8 cellular contexts compared by ENCODE assay signal in genomic region chr10:102420443-102420809, GRCh38. TPM values are rescaled to one million over a fixed set of nuclear protein-coding genes. Genes with fewer than 3 reads are reported as not detected.
DNase-seq lines count a peak whose midpoint lies in the region; ATAC-seq and TF ChIP-seq lines count a peak whose summit lies in the region.

No MANE protein-coding gene starts in this region.

- no peak for DNase-seq in glutamatergic neuron
- no peak for DNase-seq in sciatic nerve (ENCODE audit: low spot score)
- DNase-seq in AG08396 (ENCODE audit: low spot score): no peak
- DNase-seq in putamen (ENCODE audit: low spot score): no peak

- peak overlapping the region; percentile 98 for H3K27ac Mint-ChIP-seq in glutamatergic neuron (ENCODE audit: unreplicated experiment)

- intact Hi-C loops in sciatic nerve (cut with DNase I): no loop called here

- no peaks in the 10 kb centered on the region for H3K9me3 ChIP-seq in DOHH2 (ENCODE audit: control insufficient read depth, insufficient read depth, low read length)

- H3K36me3 ChIP-seq in DOHH2 (ENCODE audit: control insufficient read depth, low read length): peaks cover 19% of the 10 kb centered on the region

- peak overlapping the region; percentile 88 for H3K4me3 ChIP-seq in DOHH2 (ENCODE audit: low read length)

- H3K4me3 Mint-ChIP-seq in glutamatergic neuron (ENCODE audit: unreplicated experiment): peak overlapping the region; percentile 84

- peaks cover 6% of the 10 kb centered on the region for H3K27me3 ChIP-seq in DOHH2 (ENCODE audit: control insufficient read depth, low read length)

- H3K27ac ChIP-seq in DOHH2 (ENCODE audit: low read depth, low read length): peak overlapping the region; percentile 68

- H3K9me2 ChIP-seq in DOHH2 (replicated peaks; ENCODE audit: control insufficient read depth, low read length): no peaks in the 10 kb centered on the region

- peaks cover 13% of the 10 kb centered on the region for H3K27me3 Mint-ChIP-seq in glutamatergic neuron (ENCODE audit: unreplicated experiment)

- H4K20me1 ChIP-seq in DOHH2 (ENCODE audit: control insufficient read depth, insufficient read depth, low read depth, low read length): no peaks in the 10 kb centered on the region

- no peaks in the 10 kb centered on the region for H3K36me3 Mint-ChIP-seq in glutamatergic neuron (ENCODE audit: unreplicated experiment)

- ATAC-seq in HG02588 (IDR thresholded peaks at IDR 0.05; ENCODE audit: unreplicated experiment) (peak; percentile 43), SK-N-SH treated with all-trans-retinoic acid at 6 μM for 48 hours (peak; percentile 79), sciatic nerve (peak; percentile 81), HG03108 (IDR thresholded peaks at IDR 0.05; ENCODE audit: unreplicated experiment) (no peak)

- H3K4me1 ChIP-seq in DOHH2 (ENCODE audit: control insufficient read depth, low read length): peaks cover 37% of the 10 kb centered on the region

- H3K79me2 ChIP-seq in DOHH2 (ENCODE audit: control insufficient read depth, low read length): peaks cover 21% of the 10 kb centered on the region

- peaks cover 12% of the 10 kb centered on the region for H3K9me3 Mint-ChIP-seq in glutamatergic neuron (ENCODE audit: unreplicated experiment)

- H3K4me1 Mint-ChIP-seq in glutamatergic neuron (ENCODE audit: low read depth, unreplicated experiment): peaks cover 16% of the 10 kb centered on the region

- peak; percentile 20 for TF ChIP-seq CTCF in DOHH2 (IDR thresholded peaks at IDR 0.05; ENCODE audit: low read depth, low read length, poor library complexity, severe bottlenecking)
- no peak for TF ChIP-seq CTCF in glutamatergic neuron (IDR thresholded peaks at IDR 0.05; ENCODE audit: partially characterized antibody, unreplicated experiment)

- H3K4me2 ChIP-seq in DOHH2 (ENCODE audit: low read length): peak overlapping the region; percentile 93

- H3F3A ChIP-seq in DOHH2 (ENCODE audit: control insufficient read depth, insufficient read depth): peaks cover 7% of the 10 kb centered on the region; the same call in 1 of the 2 replicates

TF ChIP-seq in SK-N-SH treated with all-trans-retinoic acid at 6 μM for 48 hours, 23 proteins besides CTCF, POLR2A, EP300 and RAD21:
- TF ChIP-seq ZFP3 (CRISPR knock-in tag; IDR thresholded peaks at IDR 0.05) (peak; percentile 97), ZFP30 (CRISPR knock-in tag; IDR thresholded peaks at IDR 0.05) (no peak)

RNA-seq across cellular contexts. Expression of gene FBXL15, which starts 0.2 kb away (rescaled TPM):
- total RNA-seq in glutamatergic neuron (ENCODE audit: unreplicated experiment) (23.4 TPM), sciatic nerve (11.1 TPM)

RNA-seq across cellular contexts. Expression of gene PSD, which starts 1.8 kb away (rescaled TPM):
- 88.5 TPM for total RNA-seq in glutamatergic neuron (ENCODE audit: unreplicated experiment)
- 1.9 TPM for total RNA-seq in sciatic nerve

RNA-seq across cellular contexts. Expression of gene CUEDC2, which starts 11.9 kb away (rescaled TPM):
- 104 TPM for total RNA-seq in glutamatergic neuron (ENCODE audit: unreplicated experiment)
- total RNA-seq in sciatic nerve: 101 TPM

RNA-seq across cellular contexts. Expression of gene NFKB2, which starts 24.9 kb away (rescaled TPM):
- total RNA-seq in glutamatergic neuron (ENCODE audit: unreplicated experiment) (7.5 TPM), sciatic nerve (64.1 TPM)

RNA-seq across cellular contexts. Expression of gene C10orf95, which starts 30.9 kb away (rescaled TPM):
- total RNA-seq in glutamatergic neuron (ENCODE audit: unreplicated experiment): not detected
- not detected for total RNA-seq in sciatic nerve

Comparison
In these comparisons a context has a peak if more than half of its experiments do, and no peak if none do; other contexts are left out.
1. RNA of gene PSD, which starts 1.8 kb away (total RNA-seq): 88.5 TPM in glutamatergic neuron (single experiment); 1.9 TPM in sciatic nerve (single experiment); every median in the first group is over 10 times any median in the second.